Comparison of ENCODE assay signal across 28 cellular contexts in the genomic region with DNA sequence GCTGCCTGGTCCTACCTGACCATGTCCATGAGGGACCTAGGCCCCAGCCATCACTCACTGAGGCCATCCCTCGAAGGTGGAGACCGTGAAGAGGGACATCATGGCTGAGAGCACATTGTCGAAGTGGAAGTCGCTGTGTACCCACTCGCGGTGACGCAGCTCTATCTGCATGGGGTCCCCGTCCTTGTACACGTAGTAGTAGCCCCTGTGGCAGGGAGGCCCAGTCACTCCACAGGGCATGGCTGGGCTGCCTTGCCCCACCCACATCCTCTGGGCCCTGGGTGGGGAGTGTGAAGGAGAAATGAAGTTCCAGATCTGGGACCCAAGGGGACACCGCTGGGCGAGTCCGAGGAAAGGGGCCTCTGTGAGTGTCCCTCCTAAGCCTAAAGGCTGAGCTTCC. TPM values are rescaled to one million over a fixed set of nuclear protein-coding genes. Genes with fewer than 3 reads are reported as not detected.
"Had no signal": no experiment of that assay in that cellular context is flagged by ENCODE, and none has a peak within 500 bp of the region (broad histone marks: within the 10 kb centered on the region; RNA-seq: fewer than 3 reads in every experiment).

No MANE protein-coding gene starts in this region.

- H3K27ac Mint-ChIP-seq: activated CD4-positive, alpha-beta memory T cell treated with anti-CD3 and anti-CD28 coated beads, Interleukin-2, amount 10 ng/mL, durations not matched to agents 7 days and 5 days; activated CD4-positive, alpha-beta T cell treated with anti-CD3 and anti-CD28 coated beads for 36 hours; activated CD4-positive, alpha-beta T cell treated with anti-CD3 and anti-CD28 coated beads, Interleukin-2, amount 10 ng/mL, durations not matched to agents 7 days and 5 days; activated naive CD8-positive, alpha-beta T cell; activated T-cell treated with anti-CD3 and anti-CD28 coated beads, Interleukin-2, amount 50 U/mL, for 24 hours; activated T-cell treated with anti-CD3 and anti-CD28 coated beads, Interleukin-2, amount 50 U/mL, for 72 hours; effector memory CD8-positive, alpha-beta T cell had no signal

- H3K27me3 Mint-ChIP-seq: activated CD4-positive, alpha-beta T cell treated with anti-CD3 and anti-CD28 coated beads for 36 hours; activated naive CD8-positive, alpha-beta T cell had no signal

- H3K27me3 ChIP-seq: gastrocnemius medialis had no signal

- H3K9me3 ChIP-seq: esophagus muscularis mucosa, gastrocnemius medialis had no signal

- H3K4me3 ChIP-seq: esophagus muscularis mucosa, gastrocnemius medialis had no signal

- H3K36me3 ChIP-seq: brain microvascular endothelial cell, esophagus muscularis mucosa had no signal

- DNase-seq: activated CD4-positive, alpha-beta memory T cell treated with anti-CD3 and anti-CD28 coated beads, Interleukin-2, amount 10 ng/mL, durations not matched to agents 7 days and 5 days; activated CD4-positive, alpha-beta T cell treated with anti-CD3 and anti-CD28 coated beads for 36 hours; activated CD4-positive, alpha-beta T cell treated with anti-CD3 and anti-CD28 coated beads, Interleukin-2, amount 10 ng/mL, durations not matched to agents 7 days and 5 days; activated CD4-positive, alpha-beta T cell treated with anti-CD3 and anti-CD28 coated beads, Interleukin-2, amount 50 U/mL, for 4 hours; activated CD4-positive, CD25-positive, alpha-beta regulatory T cell; activated CD4-positive, CD25-positive, alpha-beta regulatory T cell treated with anti-CD3 and anti-CD28 coated beads, Interleukin-2, amount 50 U/mL, for 72 hours; activated CD8-positive, alpha-beta memory T cell treated with anti-CD3 and anti-CD28 coated beads, Interleukin-2, amount 50 U/mL, for 48 hours; activated gamma-delta T cell; activated naive CD4-positive, alpha-beta T cell; activated naive CD4-positive, alpha-beta T cell treated with anti-CD3 and anti-CD28 coated beads, Interleukin-2, amount 50 U/mL, for 16 hours; activated T-cell treated with anti-CD3 and anti-CD28 coated beads for 4 hours; activated T-cell treated with anti-CD3 and anti-CD28 coated beads, Interleukin-2, amount 50 U/mL, for 24 hours; activated T-cell treated with anti-CD3 and anti-CD28 coated beads, Interleukin-2, amount 50 U/mL, for 72 hours; amniotic stem cell; brain microvascular endothelial cell; cortex of kidney; dermis blood vessel endothelial cell; effector CD4-positive, alpha-beta T cell; effector memory CD8-positive, alpha-beta T cell; erythroblast; foreskin keratinocyte; gastrocnemius medialis; T-helper 2 cell had no signal

- FAIRE-seq: astrocyte, colon had no signal

- H3K9me3 Mint-ChIP-seq: activated CD4-positive, alpha-beta memory T cell treated with anti-CD3 and anti-CD28 coated beads, Interleukin-2, amount 10 ng/mL, durations not matched to agents 7 days and 5 days; activated CD4-positive, alpha-beta T cell treated with anti-CD3 and anti-CD28 coated beads, Interleukin-2, amount 10 ng/mL, durations not matched to agents 7 days and 5 days; activated T-cell treated with anti-CD3 and anti-CD28 coated beads, Interleukin-2, amount 50 U/mL, for 24 hours; effector memory CD8-positive, alpha-beta T cell had no signal

- H3K36me3 Mint-ChIP-seq: activated naive CD8-positive, alpha-beta T cell had no signal

- H3K4me3 Mint-ChIP-seq: activated CD4-positive, alpha-beta memory T cell treated with anti-CD3 and anti-CD28 coated beads, Interleukin-2, amount 10 ng/mL, durations not matched to agents 7 days and 5 days; activated CD4-positive, alpha-beta T cell treated with anti-CD3 and anti-CD28 coated beads for 36 hours; activated CD4-positive, alpha-beta T cell treated with anti-CD3 and anti-CD28 coated beads, Interleukin-2, amount 10 ng/mL, durations not matched to agents 7 days and 5 days; activated naive CD8-positive, alpha-beta T cell; activated T-cell treated with anti-CD3 and anti-CD28 coated beads, Interleukin-2, amount 50 U/mL, for 24 hours; activated T-cell treated with anti-CD3 and anti-CD28 coated beads, Interleukin-2, amount 50 U/mL, for 72 hours; effector memory CD8-positive, alpha-beta T cell had no signal

- H3K4me1 ChIP-seq: foreskin keratinocyte had no signal

- H3K27ac ChIP-seq: brain microvascular endothelial cell, esophagus muscularis mucosa, foreskin keratinocyte had no signal

RNA-seq across cellular contexts. Expression of gene CACNA1S, which starts 50.3 kb away (rescaled TPM):
- total RNA-seq: activated CD4-positive, alpha-beta memory T cell treated with anti-CD3 and anti-CD28 coated beads, Interleukin-2, amount 10 ng/mL, durations not matched to agents 7 days and 5 days; activated CD4-positive, alpha-beta T cell treated with anti-CD3 and anti-CD28 coated beads for 36 hours; activated CD4-positive, alpha-beta T cell treated with anti-CD3 and anti-CD28 coated beads, Interleukin-2, amount 10 ng/mL, durations not matched to agents 7 days and 5 days; activated T-cell treated with anti-CD3 and anti-CD28 coated beads, Interleukin-2, amount 50 U/mL, for 72 hours; astrocyte; dermis blood vessel endothelial cell; esophagus muscularis mucosa; foreskin keratinocyte; T-helper 1 cell treated with Interleukin-12 subunit alpha and Interleukin-12 subunit beta and Interleukin-4 antibody, amounts not matched to agents 30 ng/mL and 1 ng/mL, for 36 hours had no signal
- polyA plus RNA-seq: foreskin keratinocyte had no signal
